9 cellular contexts compared by ENCODE assay signal in genomic region chr12:67826946-67827719, GRCh38.
DNase-seq lines count a peak whose midpoint lies in the region; ATAC-seq and TF ChIP-seq lines count a peak whose summit lies in the region.
"Had no signal": no experiment of that assay in that cellular context is flagged by ENCODE, and none has a peak within 500 bp of the region (broad histone marks: within the 10 kb centered on the region; RNA-seq: fewer than 3 reads in every experiment).

No MANE protein-coding gene starts in this region.

- H3K27ac ChIP-seq in hepatocyte = peak overlapping the region; percentile 85

- H3K9me2 ChIP-seq in hepatocyte (replicated peaks; ENCODE audit: insufficient read depth) = no peaks in the 10 kb centered on the region

- DNase-seq in HFF-Myc (ENCODE audit: extremely low read depth, low read depth) (no peak), amniotic epithelial cell (ENCODE audit: low read depth) (peak; percentile 33), hepatocyte (ENCODE audit: low spot score) (peak; percentile 16), smooth muscle cell of the brain vasculature (ENCODE audit: low read depth, low spot score) (peak; percentile 12), NCI-H524 (lab: John Stamatoyannopoulos, UW) (no peak), SHP77 (lab: John Stamatoyannopoulos, UW) (no peak)
- DNase-seq in activated effector memory CD4-positive, alpha-beta T cell treated with Interleukin-2 at 50 U/mL for 16 hours = no peak
- DNase-seq: NCI-H1930 had no signal

- 41% methylated on average over 5 of the region's 5 CpGs for WGBS in hepatocyte (ENCODE audit: low lambda C conversion rate, missing lambda C conversion rate)

- H3K9me3 ChIP-seq in hepatocyte (ENCODE audit: low read depth) = no peaks in the 10 kb centered on the region

- H4K20me1 ChIP-seq in hepatocyte (ENCODE audit: insufficient read depth, poor library complexity, severe bottlenecking) = no peaks in the 10 kb centered on the region

- H3K36me3 ChIP-seq in hepatocyte (replicated peaks; ENCODE audit: insufficient read depth, low read depth) = no peaks in the 10 kb centered on the region

- peak overlapping the region; percentile 69 for H3K4me2 ChIP-seq in hepatocyte

- no peaks in the 10 kb centered on the region for H3K79me2 ChIP-seq in hepatocyte

- H3K4me1 ChIP-seq in hepatocyte (ENCODE audit: insufficient read depth) = peaks cover 16% of the 10 kb centered on the region

- H2AFZ ChIP-seq in hepatocyte = peak overlapping the region; percentile 59

- H3K4me3 ChIP-seq in HFF-Myc (replicated peaks; ENCODE audit: low read depth, low read length) = peak overlapping the region; percentile 40
- no peak overlapping the region for H3K4me3 ChIP-seq in hepatocyte

- ATAC-seq in GM19351 (IDR thresholded peaks at IDR 0.05; ENCODE audit: unreplicated experiment) = no peak

- no peak for TF ChIP-seq CTCF in HFF-Myc (IDR thresholded peaks at IDR 0.05; ENCODE audit: low read depth, low read length, missing control alignments)
- no peak for TF ChIP-seq CTCF in hepatocyte (IDR thresholded peaks at IDR 0.05; ENCODE audit: poor library complexity)

- H3K27me3 ChIP-seq in hepatocyte = no peaks in the 10 kb centered on the region

Comparison
In these comparisons a context has a peak if more than half of its experiments do, and no peak if none do; other contexts are left out.
1. DNase-seq: peak in amniotic epithelial cell (single experiment), hepatocyte (single experiment) and smooth muscle cell of the brain vasculature (single experiment); none in HFF-Myc (single experiment), activated effector memory CD4-positive, alpha-beta T cell treated with Interleukin-2 at 50 U/mL for 16 hours (single experiment), NCI-H524 (0 of 2) and SHP77 (0 of 2).